Comparison of ENCODE assay signal across 8 cellular contexts in genomic region chr19:48588670-48589399, GRCh38. TPM values are rescaled to one million over a fixed set of nuclear protein-coding genes. Genes with fewer than 3 reads are reported as not detected.
DNase-seq lines count a peak whose midpoint lies in the region; ATAC-seq and TF ChIP-seq lines count a peak whose summit lies in the region.

No MANE protein-coding gene starts in this region.

- no peaks in the 10 kb centered on the region for H3K27me3 Mint-ChIP-seq in activated CD4-positive, alpha-beta memory T cell treated with anti-CD3 and anti-CD28 coated beads, Interleukin-2, amount 10 ng/mL, durations not matched to agents 7 days and 5 days

- H3K4me1 Mint-ChIP-seq in activated CD4-positive, alpha-beta memory T cell treated with anti-CD3 and anti-CD28 coated beads, Interleukin-2, amount 10 ng/mL, durations not matched to agents 7 days and 5 days, result peaks cover 48% of the 10 kb centered on the region

- peak; percentile 94 for TF ChIP-seq CTCF in lower lobe of right lung (IDR thresholded peaks at IDR 0.05)

- ATAC-seq in HG02798 (IDR thresholded peaks at IDR 0.05; ENCODE audit: poor library complexity, unreplicated experiment) (peak; percentile 60), lower lobe of right lung (peak; percentile 89 to 90), GM18858 (IDR thresholded peaks at IDR 0.05; ENCODE audit: unreplicated experiment) (no peak)

- POLR2A ChIA-PET in activated CD4-positive, alpha-beta memory T cell treated with anti-CD3 and anti-CD28 coated beads, Interleukin-2, amount 10 ng/mL, durations not matched to agents 7 days and 5 days (lab: Charles Lee), result interaction anchor here (0.6 to 1.0 kb wide), 6 partner anchors 20 to 83 kb away, joined by 3 to 5 read pairs (median 3); partner anchors contain the start of genes RPL18 and SPHK2

- no peaks in the 10 kb centered on the region for H3K27me3 ChIP-seq in BLaER1 treated with 17β-estradiol and CSF1 and Interleukin-3, amounts not matched to agents 10 nM and 100 nM
- H3K27me3 ChIP-seq in ectodermal cell (ENCODE audit: control insufficient read depth, insufficient read depth, low read length, poor library complexity, severe bottlenecking) (peaks cover 6% of the 10 kb centered on the region), lower lobe of right lung (ENCODE audit: low read depth) (no peaks in the 10 kb centered on the region)

- peaks cover 20% of the 10 kb centered on the region for H3K36me3 Mint-ChIP-seq in activated CD4-positive, alpha-beta memory T cell treated with anti-CD3 and anti-CD28 coated beads, Interleukin-2, amount 10 ng/mL, durations not matched to agents 7 days and 5 days (ENCODE audit: low read depth)

- H3K4me1 ChIP-seq in BLaER1 treated with 17β-estradiol and CSF1 and Interleukin-3, amounts not matched to agents 10 nM and 100 nM, result peaks cover 7 to 52% (median 25%) of the 10 kb centered on the region in 10 experiments
- H3K4me1 ChIP-seq in ectodermal cell (ENCODE audit: control insufficient read depth, insufficient read depth, low read length) (peaks cover 2% of the 10 kb centered on the region), lower lobe of right lung (peaks cover 8% of the 10 kb centered on the region)

- H4K20me1 ChIP-seq in BLaER1 treated with 17β-estradiol and CSF1 and Interleukin-3, amounts not matched to agents 10 nM and 100 nM, result no peaks in the 10 kb centered on the region

- intact Hi-C loops in lower lobe of right lung (cut with DNase I), result no loop called here

- CTCF ChIA-PET in activated CD4-positive, alpha-beta memory T cell treated with anti-CD3 and anti-CD28 coated beads, Interleukin-2, amount 10 ng/mL, durations not matched to agents 7 days and 5 days (lab: Charles Lee), result interaction anchor here (0.5 to 8.7 kb wide), 22 partner anchors 11 to 410 kb away, joined by 3 to 197 read pairs (median 4); partner anchors contain the start of genes RPL18, SPHK2, SULT2B1 and SYNGR4

- no peaks in the 10 kb centered on the region for H3K9me3 Mint-ChIP-seq in activated CD4-positive, alpha-beta memory T cell treated with anti-CD3 and anti-CD28 coated beads, Interleukin-2, amount 10 ng/mL, durations not matched to agents 7 days and 5 days

- no peaks in the 10 kb centered on the region for H3K36me3 ChIP-seq in BLaER1 treated with 17β-estradiol and CSF1 and Interleukin-3, amounts not matched to agents 10 nM and 100 nM
- H3K36me3 ChIP-seq in ectodermal cell (ENCODE audit: control insufficient read depth, insufficient read depth, low read length) (no peaks in the 10 kb centered on the region), lower lobe of right lung (no peaks in the 10 kb centered on the region)

- H3K27ac ChIP-seq in BLaER1 treated with 17β-estradiol and CSF1 and Interleukin-3, amounts not matched to agents 10 nM and 100 nM, result peak overlapping the region in 4 of 11 experiments; percentile 20 to 42 (median 34); a peak in 6 of 22 replicates
- no peak overlapping the region for H3K27ac ChIP-seq in ectodermal cell (ENCODE audit: insufficient read depth, low read depth, low read length, poor library complexity, severe bottlenecking)
- H3K27ac ChIP-seq in lower lobe of right lung, result peak overlapping the region; percentile 38

- H3K9me3 ChIP-seq in BLaER1 treated with 17β-estradiol and CSF1 and Interleukin-3, amounts not matched to agents 10 nM and 100 nM (replicated peaks in 1 of 11), result no peaks in the 10 kb centered on the region
- no peaks in the 10 kb centered on the region for H3K9me3 ChIP-seq in ectodermal cell (ENCODE audit: control insufficient read depth, low read length)
- H3K9me3 ChIP-seq in lower lobe of right lung, result no peaks in the 10 kb centered on the region

- H3K4me3 ChIP-seq in BLaER1 treated with 17β-estradiol and CSF1 and Interleukin-3, amounts not matched to agents 10 nM and 100 nM, result peak overlapping the region in 6 of 10 experiments; percentile 20 to 55 (median 36); a peak in 9 of 20 replicates
- H3K4me3 ChIP-seq in ectodermal cell (ENCODE audit: insufficient read depth, low read depth, low read length) (peak overlapping the region; percentile 1), lower lobe of right lung (peak overlapping the region; percentile 48)

- peak; percentile 76 for DNase-seq in NCI-H774 (lab: John Stamatoyannopoulos, UW)
- peak; percentile 91 for DNase-seq in activated CD4-positive, alpha-beta memory T cell treated with anti-CD3 and anti-CD28 coated beads, Interleukin-2, amount 10 ng/mL, durations not matched to agents 7 days and 5 days
- peak; percentile 97 for DNase-seq in lower lobe of right lung
- peak; percentile 54 to 80 (median 67) for DNase-seq in stimulated activated CD4-positive, alpha-beta T cell treated with anti-CD3 and anti-CD28 coated beads, TNF-alpha, amount 100 ng/mL, for 1 hour (ENCODE audit: low read depth in 3 of 3, low spot score in 1 of 3)

- H3K4me2 ChIP-seq in BLaER1 treated with 17β-estradiol and CSF1 and Interleukin-3, amounts not matched to agents 10 nM and 100 nM, result peak overlapping the region; percentile 17 to 65 (median 58); a peak in 21 of 22 replicates

- 7 to 8% methylated on average over 36 of the region's 36 CpGs for WGBS in ectodermal cell, 2 experiments

- peak overlapping the region; percentile 77 for H3K4me3 Mint-ChIP-seq in activated CD4-positive, alpha-beta memory T cell treated with anti-CD3 and anti-CD28 coated beads, Interleukin-2, amount 10 ng/mL, durations not matched to agents 7 days and 5 days

- H3K9ac ChIP-seq in BLaER1 treated with 17β-estradiol and CSF1 and Interleukin-3, amounts not matched to agents 10 nM and 100 nM, result peak overlapping the region in 8 of 11 experiments; percentile 12 to 62 (median 36); a peak in 10 of 22 replicates

- peak overlapping the region; percentile 85 for H3K27ac Mint-ChIP-seq in activated CD4-positive, alpha-beta memory T cell treated with anti-CD3 and anti-CD28 coated beads, Interleukin-2, amount 10 ng/mL, durations not matched to agents 7 days and 5 days

RNA-seq across cellular contexts. Expression of gene SPACA4, which starts 17.7 kb away (rescaled TPM):
- total RNA-seq in activated CD4-positive, alpha-beta memory T cell treated with anti-CD3 and anti-CD28 coated beads, Interleukin-2, amount 10 ng/mL, durations not matched to agents 7 days and 5 days, result not detected
- polyA plus RNA-seq in ectodermal cell (2013, experiment 1 of 4), result not detected
- polyA plus RNA-seq in ectodermal cell (2013, experiment 2 of 4), result not detected
- not detected for polyA plus RNA-seq in ectodermal cell (2013, experiment 3 of 4)
- not detected for polyA plus RNA-seq in ectodermal cell (2013, experiment 4 of 4)
- not detected for total RNA-seq in lower lobe of right lung

RNA-seq across cellular contexts. Expression of gene FAM83E, which starts 26.0 kb away (rescaled TPM):
- total RNA-seq in activated CD4-positive, alpha-beta memory T cell treated with anti-CD3 and anti-CD28 coated beads, Interleukin-2, amount 10 ng/mL, durations not matched to agents 7 days and 5 days, result 1 to 10 TPM; 1.3 to 2.6 TPM
- 0.26 TPM for polyA plus RNA-seq in ectodermal cell (2013, experiment 1 of 4)
- 1.2 TPM for polyA plus RNA-seq in ectodermal cell (2013, experiment 2 of 4)
- polyA plus RNA-seq in ectodermal cell (2013, experiment 3 of 4), result 1.1 TPM
- polyA plus RNA-seq in ectodermal cell (2013, experiment 4 of 4), result 1.0 TPM
- 34.1 TPM for total RNA-seq in lower lobe of right lung

RNA-seq across cellular contexts. Expression of gene RPL18, which starts 30.1 kb away (rescaled TPM):
- 1,000 to 10,000 TPM; 1,511 to 1,528 TPM for total RNA-seq in activated CD4-positive, alpha-beta memory T cell treated with anti-CD3 and anti-CD28 coated beads, Interleukin-2, amount 10 ng/mL, durations not matched to agents 7 days and 5 days
- polyA plus RNA-seq in ectodermal cell (2013, experiment 1 of 4), result 1,711 TPM
- 1,723 TPM for polyA plus RNA-seq in ectodermal cell (2013, experiment 2 of 4)
- 1,581 TPM for polyA plus RNA-seq in ectodermal cell (2013, experiment 3 of 4)
- 1,728 TPM for polyA plus RNA-seq in ectodermal cell (2013, experiment 4 of 4)
- 997 TPM for total RNA-seq in lower lobe of right lung

RNA-seq across cellular contexts. Expression of gene SPHK2, which starts 30.5 kb away (rescaled TPM):
- total RNA-seq in activated CD4-positive, alpha-beta memory T cell treated with anti-CD3 and anti-CD28 coated beads, Interleukin-2, amount 10 ng/mL, durations not matched to agents 7 days and 5 days, result 10 to 100 TPM; 27.7 to 29.5 TPM
- 37.4 TPM for polyA plus RNA-seq in ectodermal cell (2013, experiment 1 of 4)
- polyA plus RNA-seq in ectodermal cell (2013, experiment 2 of 4), result 42.1 TPM
- 26.8 TPM for polyA plus RNA-seq in ectodermal cell (2013, experiment 3 of 4)
- 32.2 TPM for polyA plus RNA-seq in ectodermal cell (2013, experiment 4 of 4)
- total RNA-seq in lower lobe of right lung, result 23.8 TPM

RNA-seq across cellular contexts. Expression of gene SULT2B1, which starts 36.9 kb away (rescaled TPM):
- not detected for total RNA-seq in activated CD4-positive, alpha-beta memory T cell treated with anti-CD3 and anti-CD28 coated beads, Interleukin-2, amount 10 ng/mL, durations not matched to agents 7 days and 5 days
- polyA plus RNA-seq in ectodermal cell (2013, experiment 1 of 4), result not detected
- not detected for polyA plus RNA-seq in ectodermal cell (2013, experiment 2 of 4)
- polyA plus RNA-seq in ectodermal cell (2013, experiment 3 of 4), result not detected
- not detected for polyA plus RNA-seq in ectodermal cell (2013, experiment 4 of 4)
- 14.4 TPM for total RNA-seq in lower lobe of right lung
